Comparison of ENCODE assay signal across 27 cellular contexts in the genomic region with DNA sequence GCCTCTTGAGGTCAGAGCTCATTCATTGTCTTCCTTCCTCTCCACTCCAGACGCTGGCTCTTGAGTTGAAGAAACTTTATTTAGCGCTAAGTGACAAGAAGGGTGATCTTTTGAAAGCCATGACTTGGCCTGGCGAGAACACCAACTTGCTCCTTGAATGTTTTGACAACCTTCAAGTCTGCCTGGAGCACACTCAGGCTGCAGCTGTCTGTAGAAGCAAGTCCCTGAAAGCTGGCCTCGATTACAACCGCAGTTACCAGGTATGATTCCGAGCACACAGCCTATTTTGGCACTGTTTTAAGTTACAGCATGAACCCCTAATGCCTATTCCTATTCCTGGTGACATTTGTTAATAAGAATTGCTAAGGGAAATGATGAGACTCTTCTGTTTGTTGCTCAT.
"Had no signal": no experiment of that assay in that cellular context is flagged by ENCODE, and none has a peak within 500 bp of the region (broad histone marks: within the 10 kb centered on the region; RNA-seq: fewer than 3 reads in every experiment).

No MANE protein-coding gene starts in this region.

- H3K27ac ChIP-seq: coronary artery, dorsolateral prefrontal cortex, epithelial cell of prostate, esophagus squamous epithelium, gastroesophageal sphincter, heart right ventricle, left lung, lower lobe of right lung had no signal

- H3K4me3 ChIP-seq: coronary artery, dorsolateral prefrontal cortex, esophagus squamous epithelium, gastroesophageal sphincter, heart right ventricle, left lung, lower lobe of right lung, mucosa of descending colon had no signal

- H3K9me3 ChIP-seq: esophagus squamous epithelium, gastroesophageal sphincter, heart right ventricle, left lung, lower lobe of right lung, mucosa of descending colon had no signal

- H3K27me3 ChIP-seq: dorsolateral prefrontal cortex, esophagus squamous epithelium, gastroesophageal sphincter, heart right ventricle, left lung had no signal

- H3K4me1 ChIP-seq: esophagus squamous epithelium, gastroesophageal sphincter, heart right ventricle, left lung, lower lobe of right lung had no signal

- ATAC-seq: effector memory CD8-positive, alpha-beta T cell; esophagus mucosa; gastroesophageal sphincter; heart right ventricle; left cardiac atrium; left lung; left ventricle myocardium superior; lower lobe of right lung; mucosa of descending colon had no signal

- DNase-seq: dermis blood vessel endothelial cell; dorsolateral prefrontal cortex; effector CD8-positive, alpha-beta T cell; effector memory CD8-positive, alpha-beta T cell; endodermal cell; erythroblast; esophagus squamous epithelium; foreskin fibroblast; foreskin melanocyte; head of caudate nucleus; heart right ventricle; hippocampal formation; left cardiac atrium; left lung; left ventricle myocardium superior; lower lobe of right lung; mesenchymal stem cell; mucosa of descending colon; naive B cell had no signal

- FAIRE-seq: colon, endometrium, islet of Langerhans, keratinocyte had no signal
